Comparison of ENCODE assay signal across 12 cellular contexts in the genomic region with DNA sequence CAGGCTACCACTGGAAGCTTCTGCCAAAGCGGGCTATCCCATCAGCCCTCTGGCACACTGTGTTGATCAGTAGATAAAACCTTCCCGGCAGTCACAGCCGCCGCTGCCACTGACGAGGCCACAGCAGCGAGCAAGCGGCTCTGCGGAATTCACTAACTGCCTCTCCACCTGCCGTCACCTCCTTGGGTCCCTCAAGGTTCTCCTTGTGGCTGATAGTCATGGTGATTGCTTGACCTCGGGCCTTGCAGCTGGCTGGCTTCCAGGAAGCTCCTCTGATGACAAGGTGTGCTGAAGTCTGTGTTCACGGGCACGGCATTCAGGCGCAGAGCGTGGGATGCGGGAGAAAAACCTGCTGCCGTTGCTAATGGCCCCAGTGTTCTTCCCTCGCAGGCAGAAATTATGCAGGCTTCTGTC.
DNase-seq lines count a peak whose midpoint lies in the region; ATAC-seq, FAIRE-seq and TF ChIP-seq lines count a peak whose summit lies in the region.
"Had no signal": no experiment of that assay in that cellular context is flagged by ENCODE, and none has a peak within 500 bp of the region (broad histone marks: within the 10 kb centered on the region; RNA-seq: fewer than 3 reads in every experiment).

No MANE protein-coding gene starts in this region.

- in situ Hi-C loops in K562 (cut with MboI): no loop called here

- TF ChIP-seq RAD21 in K562 (CRISPR knock-in tag; conservative IDR thresholded peaks at IDR 0.05 in 1 of 2, IDR thresholded peaks at IDR 0.05 in 1 of 2): no peak

- H3K4me3 ChIP-seq in K562 (peak overlapping the region; percentile 17), mesendoderm (ENCODE audit: low read length) (no peak overlapping the region), mesenchymal stem cell (ENCODE audit: insufficient read depth in 1 of 2, low read depth in 1 of 2, low read length in 2 of 2) (peak overlapping the region in 1 of 2 experiments; percentile 47)

- H3K27ac ChIP-seq in K562 (ENCODE audit: extremely low read depth, low read depth, low read length) (0 out of 3 replicates have a peak overlapping the region, but pooled peaks have one; percentile 29), mesendoderm (ENCODE audit: low read depth, low read length) (no peak overlapping the region), mesenchymal stem cell (ENCODE audit: low read length, poor library complexity, severe bottlenecking) (no peak overlapping the region), RWPE1 (no peak overlapping the region)

- H3K27me3 ChIP-seq in K562 (ENCODE audit: control insufficient read depth in 2 of 2, insufficient read depth in 2 of 2, low read length in 2 of 2): no peaks in the 10 kb centered on the region
- no peaks in the 10 kb centered on the region for H3K27me3 ChIP-seq in mesendoderm (ENCODE audit: insufficient read depth, low read length, poor library complexity)
- no peaks in the 10 kb centered on the region for H3K27me3 ChIP-seq in mesenchymal stem cell (ENCODE audit: control insufficient read depth in 1 of 2, insufficient read depth in 1 of 2, low read length in 2 of 2)

- no TSS peak for BruUV-seq in K562 (replicated peaks; lab: Mats Ljungman, UMichigan)

- FAIRE-seq in K562 (lab: Jason Lieb, UNC): no peak

- 2% methylated on average over 17 of the region's 17 CpGs for WGBS in K562 (ENCODE audit: insufficient coverage, low coverage, missing lambda C conversion rate)
- WGBS in mesendoderm (ENCODE audit: extremely low coverage, insufficient coverage, low lambda C conversion rate): no CpG with 5 or more reads among the region's 17 CpGs
- WGBS in mesenchymal stem cell: 83% methylated on average over 17 of the region's 17 CpGs

- H4K91ac ChIP-seq in mesenchymal stem cell (ENCODE audit: low read length): no peak overlapping the region

- no peaks in the 10 kb centered on the region for H3K9me1 ChIP-seq in K562 (ENCODE audit: control insufficient read depth, insufficient read depth, low read length)

- no peak overlapping the region for H4K5ac ChIP-seq in mesendoderm (ENCODE audit: low read length)

- H3K36me3 ChIP-seq in K562 (ENCODE audit: control insufficient read depth, insufficient read depth, low read length) (no peaks in the 10 kb centered on the region), mesendoderm (ENCODE audit: control insufficient read depth, insufficient read depth, low read length) (no peaks in the 10 kb centered on the region), mesenchymal stem cell (ENCODE audit: control insufficient read depth in 1 of 2, insufficient read depth in 2 of 2, low read depth in 1 of 2, low read length in 2 of 2) (no peaks in the 10 kb centered on the region)

- H4K8ac ChIP-seq in mesendoderm (ENCODE audit: low read depth, low read length) (no peak overlapping the region), mesenchymal stem cell (ENCODE audit: low read length) (no peak overlapping the region)

- H3K79me2 ChIP-seq in K562 (ENCODE audit: control insufficient read depth, insufficient read depth, low read length): no peaks in the 10 kb centered on the region
- H3K79me2 ChIP-seq in mesendoderm (ENCODE audit: control insufficient read depth, insufficient read depth, low read length): no peaks in the 10 kb centered on the region

- H2BK5ac ChIP-seq in mesendoderm (ENCODE audit: low read length) (no peak overlapping the region), mesenchymal stem cell (ENCODE audit: low read depth, low read length, poor library complexity, severe bottlenecking) (no peak overlapping the region)

- peaks cover 10 to 19% of the 10 kb centered on the region in 2 experiments for H3K4me1 ChIP-seq in K562 (replicated peaks in 1 of 2; ENCODE audit: control insufficient read depth in 2 of 2, insufficient read depth in 2 of 2, low read length in 2 of 2)
- no peaks in the 10 kb centered on the region for H3K4me1 ChIP-seq in mesendoderm (ENCODE audit: control insufficient read depth, low read depth, low read length)
- no peaks in the 10 kb centered on the region for H3K4me1 ChIP-seq in mesenchymal stem cell (ENCODE audit: control insufficient read depth, insufficient read depth, low read depth, low read length)

- ATAC-seq in K562 (peak; percentile 80), GM19455 (IDR thresholded peaks at IDR 0.05; ENCODE audit: unreplicated experiment) (no peak)

- H2BK120ac ChIP-seq in mesendoderm (ENCODE audit: low read depth, low read length) (no peak overlapping the region), mesenchymal stem cell (ENCODE audit: low read depth, low read length) (no peak overlapping the region)

- no peak for TF ChIP-seq EP300 in K562 (IDR thresholded peaks at IDR 0.05; ENCODE audit: low read length)

- H3K9me3 ChIP-seq in K562 (replicated peaks; ENCODE audit: control insufficient read depth, insufficient read depth, low read depth, low read length): no peaks in the 10 kb centered on the region
- no peaks in the 10 kb centered on the region for H3K9me3 ChIP-seq in mesenchymal stem cell (ENCODE audit: control insufficient read depth, low read length)

- no peak overlapping the region for H3K23ac ChIP-seq in mesendoderm (ENCODE audit: low read length)
- no peak overlapping the region for H3K23ac ChIP-seq in mesenchymal stem cell (ENCODE audit: low read length in 2 of 2)

- intact Hi-C loops in K562 (cut with micrococcal nuclease): no loop called here

- H3K79me1 ChIP-seq in mesendoderm (ENCODE audit: low read length) (no peaks in the 10 kb centered on the region), mesenchymal stem cell (replicated peaks; ENCODE audit: low read length, poor library complexity, severe bottlenecking) (no peaks in the 10 kb centered on the region)

- POLR2A ChIA-PET in K562 (lab: Yijun Ruan, JAX): interaction anchor here (1.2 kb wide), 1 partner anchor 19 kb away, joined by 5 read pairs; no protein-coding TSS in a partner anchor
- POLR2A ChIA-PET in RWPE1 (lab: Yijun Ruan, JAX; ENCODE audit: low non-redundant PET): no interaction called here

- H3K4me2 ChIP-seq in K562 (ENCODE audit: insufficient read depth, low read length) (peak overlapping the region; percentile 78), mesendoderm (ENCODE audit: low read length) (no peak overlapping the region), mesenchymal stem cell (ENCODE audit: low read length, poor library complexity, severe bottlenecking) (no peak overlapping the region)

- H3K4ac ChIP-seq in mesendoderm (ENCODE audit: low read depth, low read length) (no peak overlapping the region), mesenchymal stem cell (ENCODE audit: low read depth in 1 of 2, low read length in 2 of 2) (no peak overlapping the region)

- H3K14ac ChIP-seq in mesenchymal stem cell (ENCODE audit: low read length in 2 of 2): no peak overlapping the region

- no peak for TF ChIP-seq CTCF in K562 (IDR thresholded peaks at IDR 0.05 in 2 of 3, conservative IDR thresholded peaks at IDR 0.05 in 1 of 3; ENCODE audit: insufficient read depth in 2 of 3, low read depth in 1 of 3, low read length in 3 of 3)
- no peak for TF ChIP-seq CTCF in RWPE1 (conservative IDR thresholded peaks at IDR 0.05; ENCODE audit: low read depth)

- H3K18ac ChIP-seq in mesendoderm (ENCODE audit: low read length) (no peak overlapping the region), mesenchymal stem cell (ENCODE audit: low read depth in 1 of 2, low read length in 2 of 2) (no peak overlapping the region)

- no peak overlapping the region for H2BK12ac ChIP-seq in mesenchymal stem cell (ENCODE audit: low read length in 2 of 2)

- H2AK5ac ChIP-seq in mesendoderm (ENCODE audit: low read length): no peak overlapping the region
- no peak overlapping the region for H2AK5ac ChIP-seq in mesenchymal stem cell (ENCODE audit: low read length, severe bottlenecking)

- peak overlapping the region; percentile 93 for H2AFZ ChIP-seq in K562 (ENCODE audit: low read depth, low read length)
- H2AFZ ChIP-seq in mesenchymal stem cell (ENCODE audit: low read depth, low read length): no peak overlapping the region

- DNase-seq in Ammon's horn (ENCODE audit: low spot score) (peak; percentile 48), NCI-H146 (lab: John Stamatoyannopoulos, UW) (peak; percentile 83), K562 (ENCODE audit: extremely low read depth in 1 of 4, low spot score in 3 of 4) (peak in 1 of 4 experiments; percentile 66), mesendoderm (peak; percentile 30), mesenchymal stem cell (no peak), RWPE1 (ENCODE audit: low spot score) (no peak), GOT3 (lab: John Stamatoyannopoulos, UW) (no peak)
- DNase-seq: activated effector memory CD4-positive, alpha-beta T cell treated with Interleukin-2 at 50 U/mL for 16 hours; immature natural killer cell; NCI-H2081; T1000 had no signal

- H3K9ac ChIP-seq in K562 (ENCODE audit: insufficient read depth in 1 of 2, low read depth in 2 of 2, low read length in 2 of 2): peak overlapping the region; percentile 52 to 69; a peak in 3 of 4 replicates
- H3K9ac ChIP-seq in mesendoderm (ENCODE audit: low read length): no peak overlapping the region
- no peak overlapping the region for H3K9ac ChIP-seq in mesenchymal stem cell (ENCODE audit: low read length)

- no peak for TF ChIP-seq POLR2A in K562 (conservative IDR thresholded peaks at IDR 0.05)

- H4K20me1 ChIP-seq in K562 (replicated peaks; ENCODE audit: control insufficient read depth, insufficient read depth, low read length): no peaks in the 10 kb centered on the region

- no peak overlapping the region for H3K56ac ChIP-seq in mesendoderm (ENCODE audit: low read length)

- CTCF ChIA-PET in K562 (lab: Yijun Ruan, JAX; ENCODE audit: low intra/inter-chr PET ratio): no interaction called here
- CTCF ChIA-PET in RWPE1 (lab: Yijun Ruan, JAX): interaction anchor here (0.9 kb wide), 1 partner anchor 10 kb away, joined by 3 read pairs; no protein-coding TSS in a partner anchor

- H2BK15ac ChIP-seq in mesendoderm (replicated peaks; ENCODE audit: low read depth) (no peak overlapping the region), mesenchymal stem cell (ENCODE audit: low read depth, poor library complexity, severe bottlenecking) (no peak overlapping the region)

Comparison
In these comparisons a context has a peak if more than half of its experiments do, and no peak if none do; other contexts are left out.
1. DNase-seq: peak in Ammon's horn (single experiment), NCI-H146 (single experiment) and mesendoderm (single experiment); none in mesenchymal stem cell (single experiment), RWPE1 (single experiment) and GOT3 (single experiment).
2. H3K9ac ChIP-seq: peak in K562 (2 of 2); none in mesendoderm (single experiment) and mesenchymal stem cell (single experiment).